8 cellular contexts compared by ENCODE assay signal in genomic region chr20:25237610-25238318, GRCh38. TPM values are rescaled to one million over a fixed set of nuclear protein-coding genes. Genes with fewer than 3 reads are reported as not detected.
DNase-seq lines count a peak whose midpoint lies in the region; ATAC-seq, FAIRE-seq and TF ChIP-seq lines count a peak whose summit lies in the region.

No MANE protein-coding gene starts in this region.

- peak overlapping the region; percentile 20 for H2AFZ ChIP-seq in astrocyte (ENCODE audit: low read depth, low read length)

- TF ChIP-seq CTCF in AG10803 (conservative IDR thresholded peaks at IDR 0.05; ENCODE audit: low read length) (no peak), RWPE2 (IDR thresholded peaks at IDR 0.05; ENCODE audit: poor library complexity, severe bottlenecking) (no peak), astrocyte (IDR thresholded peaks at IDR 0.05; ENCODE audit: insufficient read depth, low read depth, low read length) (no peak)

- H3K27ac ChIP-seq in RWPE2 (ENCODE audit: poor library complexity, severe bottlenecking) (peak overlapping the region; percentile 97), astrocyte (ENCODE audit: low read depth, low read length) (peak overlapping the region; percentile 97)

- H3K27me3 ChIP-seq in RWPE2 (ENCODE audit: insufficient read depth, poor library complexity, severe bottlenecking) (no peaks in the 10 kb centered on the region), astrocyte (ENCODE audit: insufficient read depth, low read length) (no peaks in the 10 kb centered on the region)

- peaks cover 51% of the 10 kb centered on the region for H3K4me1 Mint-ChIP-seq in astrocyte (ENCODE audit: low read depth, unreplicated experiment)

- H3K4me3 ChIP-seq in AG10803 (ENCODE audit: low read length) (no peak overlapping the region), RWPE2 (ENCODE audit: severe bottlenecking) (no peak overlapping the region), astrocyte (ENCODE audit: insufficient read depth, low read depth, low read length) (no peak overlapping the region)

- ATAC-seq in RWPE2 (ENCODE audit: low read depth) (peak; percentile 88), GM18867 (IDR thresholded peaks at IDR 0.05; ENCODE audit: unreplicated experiment) (no peak)

- H3K9me3 ChIP-seq in RWPE2 (ENCODE audit: severe bottlenecking) (no peaks in the 10 kb centered on the region), astrocyte (ENCODE audit: insufficient read depth, low read depth, low read length) (no peaks in the 10 kb centered on the region)

- DNase-seq in AG10803 (ENCODE audit: low read depth) (peak; percentile 99), HCEC 1CT (peak; percentile 100), RWPE2 (ENCODE audit: low spot score) (peak; percentile 94), astrocyte (ENCODE audit: low read depth) (peak; percentile 99), kidney tubule cell (ENCODE audit: low spot score) (peak; percentile 98)
- DNase-seq in stimulated activated CD8-positive, alpha-beta memory T cell treated with anti-CD3 and anti-CD28 coated beads, Interleukin-15, amount 100 ng/mL, for 48 hours (ENCODE audit: low read depth in 2 of 2), result peak; percentile 61 to 64
- no peak for DNase-seq in effector CD8-positive, alpha-beta T cell (lab: John Stamatoyannopoulos, UW)

- H3K4me3 Mint-ChIP-seq in astrocyte (ENCODE audit: unreplicated experiment), result peak overlapping the region; percentile 51

- peak overlapping the region; percentile 79 for H3K9ac ChIP-seq in astrocyte (ENCODE audit: low read length)

- no peaks in the 10 kb centered on the region for H3K79me2 ChIP-seq in astrocyte (ENCODE audit: insufficient read depth, low read length)

- no peaks in the 10 kb centered on the region for H4K20me1 ChIP-seq in astrocyte (ENCODE audit: insufficient read depth, low read length)

- H3K36me3 ChIP-seq in RWPE2 (ENCODE audit: low read depth) (no peaks in the 10 kb centered on the region), astrocyte (ENCODE audit: insufficient read depth, low read length) (no peaks in the 10 kb centered on the region)

- no peaks in the 10 kb centered on the region for H3K9me3 Mint-ChIP-seq in astrocyte (ENCODE audit: unreplicated experiment)

- peak; percentile 93 for FAIRE-seq in astrocyte (lab: Jason Lieb, UNC)

- H3K27ac Mint-ChIP-seq in astrocyte (ENCODE audit: unreplicated experiment), result peak overlapping the region; percentile 99

- H3K4me1 ChIP-seq in RWPE2 (ENCODE audit: insufficient read depth, poor library complexity, severe bottlenecking), result peaks cover 50% of the 10 kb centered on the region
- H3K4me1 ChIP-seq in astrocyte (ENCODE audit: insufficient read depth, low read length), result peaks cover 40% of the 10 kb centered on the region

- no peaks in the 10 kb centered on the region for H3K27me3 Mint-ChIP-seq in astrocyte (ENCODE audit: low read depth, unreplicated experiment)

- peak overlapping the region; percentile 73 for H3K4me2 ChIP-seq in astrocyte (ENCODE audit: low read length)

- H3K36me3 Mint-ChIP-seq in astrocyte (ENCODE audit: low read depth, unreplicated experiment), result no peaks in the 10 kb centered on the region

RNA-seq across cellular contexts. Expression of gene PYGB, which starts 10.1 kb away (rescaled TPM):
- 199 and 206 TPM in 2 replicates for total RNA-seq in astrocyte

RNA-seq across cellular contexts. Expression of gene ENTPD6, which starts 42.3 kb away (rescaled TPM):
- 50.7 and 57.8 TPM in 2 replicates for total RNA-seq in astrocyte
